In the genomic region with DNA sequence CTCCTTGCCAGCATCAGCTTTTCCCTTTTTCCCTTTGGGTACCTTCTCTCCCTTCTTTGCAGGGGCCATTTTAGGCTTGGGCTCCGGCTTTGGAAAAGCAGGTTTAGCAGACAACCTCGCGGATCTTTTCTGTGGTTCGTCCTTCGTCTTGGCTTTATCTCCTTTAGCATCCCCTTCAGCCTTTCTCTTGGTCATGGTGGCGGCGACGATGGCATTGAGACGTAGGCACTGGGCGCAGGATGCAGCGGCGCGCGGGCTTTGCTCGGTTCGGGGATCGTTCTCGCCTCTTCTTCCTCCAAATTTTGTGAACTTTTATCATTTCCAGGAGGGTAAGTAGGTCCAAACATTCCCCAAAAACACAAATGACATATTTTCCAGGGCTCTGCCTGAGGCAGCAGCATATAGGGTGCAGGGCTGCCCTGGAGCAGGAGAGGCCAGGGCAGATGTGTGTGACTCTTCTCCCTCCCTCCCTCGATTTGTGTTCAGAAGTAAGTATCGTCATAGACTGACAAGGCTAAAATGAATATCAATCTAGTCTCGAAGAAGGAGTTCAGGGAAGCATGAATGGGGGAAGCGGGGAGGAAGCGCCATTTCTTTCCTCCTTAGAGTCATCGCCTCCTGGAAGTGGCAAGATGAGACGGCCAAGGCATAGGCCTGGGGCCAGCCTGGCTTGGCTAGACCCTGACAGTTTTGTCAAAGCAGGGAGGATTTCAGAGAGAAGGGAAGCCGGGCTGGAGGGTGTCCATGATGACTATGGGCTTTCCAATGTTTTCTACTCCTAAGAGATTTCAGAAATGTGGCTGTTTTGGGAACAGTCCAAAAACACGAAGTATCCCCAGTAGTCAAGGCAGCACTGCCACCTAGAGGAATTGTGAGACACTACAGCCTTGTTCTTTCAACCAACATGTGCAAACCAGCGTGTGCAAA, we compare ENCODE assay signal across 8 cellular contexts. TPM values are rescaled to one million over a fixed set of nuclear protein-coding genes. Genes with fewer than 3 reads are reported as not detected.
A peak's percentile ranks its signal among the peaks of the same experiment; 100 is the strongest.
DNase-seq lines count a peak whose midpoint lies in the region; ATAC-seq and TF ChIP-seq lines count a peak whose summit lies in the region.

No MANE protein-coding gene starts in this region.

- no peaks in the 10 kb centered on the region for H3K9me3 Mint-ChIP-seq in activated naive CD8-positive, alpha-beta T cell treated with anti-CD3 and anti-CD28 coated beads for 36 hours

- TF ChIP-seq POLR2A in vagina (IDR thresholded peaks at IDR 0.05): no peak

- H2AFZ ChIP-seq in parathyroid adenoma: peak overlapping the region; percentile 38

- no peaks in the 10 kb centered on the region for H3K4me1 Mint-ChIP-seq in activated naive CD8-positive, alpha-beta T cell treated with anti-CD3 and anti-CD28 coated beads for 36 hours

- peak; percentile 91 for TF ChIP-seq CTCF in parathyroid adenoma (IDR thresholded peaks at IDR 0.05)
- TF ChIP-seq CTCF in vagina (IDR thresholded peaks at IDR 0.05): peak; percentile 66 to 96 (median 95)

- H3K79me2 ChIP-seq in parathyroid adenoma: no peaks in the 10 kb centered on the region

- H3K36me3 ChIP-seq in parathyroid adenoma (ENCODE audit: control insufficient read depth, insufficient read depth, low read length) (no peaks in the 10 kb centered on the region), vagina (no peaks in the 10 kb centered on the region)

- ATAC-seq in GM21737 (IDR thresholded peaks at IDR 0.05; ENCODE audit: unreplicated experiment): no peak

- H3K9me3 ChIP-seq in parathyroid adenoma (ENCODE audit: control insufficient read depth, low read length) (no peaks in the 10 kb centered on the region), vagina (no peaks in the 10 kb centered on the region)

- H3K4me1 ChIP-seq in parathyroid adenoma (no peaks in the 10 kb centered on the region), vagina (peaks cover 8% of the 10 kb centered on the region)

- H3K4me3 ChIP-seq in parathyroid adenoma (ENCODE audit: low read depth, low read length): no peak overlapping the region
- H3K4me3 ChIP-seq in vagina: no peak overlapping the region

- no peaks in the 10 kb centered on the region for H3K36me3 Mint-ChIP-seq in activated naive CD8-positive, alpha-beta T cell treated with anti-CD3 and anti-CD28 coated beads for 36 hours

- H3K4me3 Mint-ChIP-seq in activated naive CD8-positive, alpha-beta T cell treated with anti-CD3 and anti-CD28 coated beads for 36 hours: no peak overlapping the region

- H3K9ac ChIP-seq in parathyroid adenoma: no peak overlapping the region

- no peak overlapping the region for H3K4me2 ChIP-seq in parathyroid adenoma (ENCODE audit: low read length)

- H3K27me3 Mint-ChIP-seq in activated naive CD8-positive, alpha-beta T cell treated with anti-CD3 and anti-CD28 coated beads for 36 hours: peaks cover 17% of the 10 kb centered on the region

- peak; percentile 72 for DNase-seq in GM04503 (ENCODE audit: low read depth)
- peak; percentile 58 for DNase-seq in NCI-H1092 (lab: John Stamatoyannopoulos, UW)
- peak; percentile 80 for DNase-seq in SK-N-DZ (ENCODE audit: low spot score)
- peak; percentile 41 for DNase-seq in activated naive CD8-positive, alpha-beta T cell treated with anti-CD3 and anti-CD28 coated beads for 36 hours
- peak; percentile 64 for DNase-seq in glomerular endothelial cell (ENCODE audit: extremely low read depth, low read depth, low spot score)
- DNase-seq in vagina (ENCODE audit: extremely low spot score in 2 of 2): no peak

- intact Hi-C loops in vagina (cut with DNase I): loop anchor here (10.0 kb wide), 1 partner anchor 341 kb away; no protein-coding TSS in a partner anchor

- no peak overlapping the region for H3K27ac Mint-ChIP-seq in activated naive CD8-positive, alpha-beta T cell treated with anti-CD3 and anti-CD28 coated beads for 36 hours

- H3K27me3 ChIP-seq in parathyroid adenoma (ENCODE audit: control insufficient read depth, insufficient read depth, low read length) (no peaks in the 10 kb centered on the region), vagina (no peaks in the 10 kb centered on the region)

- no peak overlapping the region for H3K27ac ChIP-seq in parathyroid adenoma
- no peak overlapping the region for H3K27ac ChIP-seq in vagina

RNA-seq across cellular contexts. Expression of a gene that starts 13.2 kb away (rescaled TPM):
- polyA plus RNA-seq in SK-N-DZ (2014; cell fraction: cytosol; rRNA removed): not detected in 2 replicates
- not detected in 2 replicates for polyA plus RNA-seq in SK-N-DZ (2014; cell fraction: nucleus; rRNA removed)
- under 1 TPM in 1 of 2 experiments, not detected in 1; 0.24 TPM for total RNA-seq in activated naive CD8-positive, alpha-beta T cell treated with anti-CD3 and anti-CD28 coated beads for 36 hours
- not detected in 2 replicates for total RNA-seq in glomerular endothelial cell
- not detected for total RNA-seq in vagina

RNA-seq across cellular contexts. Expression of a gene that starts 43.6 kb away (rescaled TPM):
- 20.0 and 23.0 TPM in 2 replicates for polyA plus RNA-seq in SK-N-DZ (2014; cell fraction: cytosol; rRNA removed)
- polyA plus RNA-seq in SK-N-DZ (2014; cell fraction: nucleus; rRNA removed): 15.7 and 16.8 TPM in 2 replicates
- total RNA-seq in activated naive CD8-positive, alpha-beta T cell treated with anti-CD3 and anti-CD28 coated beads for 36 hours: 10 to 100 TPM; 26.6 to 26.7 TPM
- total RNA-seq in glomerular endothelial cell (40.0 and 40.6 TPM in 2 replicates), vagina (63.6 TPM)

Comparison
In these comparisons a context has a peak if more than half of its experiments do, and no peak if none do; other contexts are left out.
1. DNase-seq: peak in GM04503 (single experiment), NCI-H1092 (single experiment), SK-N-DZ (single experiment), activated naive CD8-positive, alpha-beta T cell treated with anti-CD3 and anti-CD28 coated beads for 36 hours (single experiment) and glomerular endothelial cell (single experiment); none in vagina (0 of 2).